Comparison of ENCODE assay signal across 8 cellular contexts in the genomic region with DNA sequence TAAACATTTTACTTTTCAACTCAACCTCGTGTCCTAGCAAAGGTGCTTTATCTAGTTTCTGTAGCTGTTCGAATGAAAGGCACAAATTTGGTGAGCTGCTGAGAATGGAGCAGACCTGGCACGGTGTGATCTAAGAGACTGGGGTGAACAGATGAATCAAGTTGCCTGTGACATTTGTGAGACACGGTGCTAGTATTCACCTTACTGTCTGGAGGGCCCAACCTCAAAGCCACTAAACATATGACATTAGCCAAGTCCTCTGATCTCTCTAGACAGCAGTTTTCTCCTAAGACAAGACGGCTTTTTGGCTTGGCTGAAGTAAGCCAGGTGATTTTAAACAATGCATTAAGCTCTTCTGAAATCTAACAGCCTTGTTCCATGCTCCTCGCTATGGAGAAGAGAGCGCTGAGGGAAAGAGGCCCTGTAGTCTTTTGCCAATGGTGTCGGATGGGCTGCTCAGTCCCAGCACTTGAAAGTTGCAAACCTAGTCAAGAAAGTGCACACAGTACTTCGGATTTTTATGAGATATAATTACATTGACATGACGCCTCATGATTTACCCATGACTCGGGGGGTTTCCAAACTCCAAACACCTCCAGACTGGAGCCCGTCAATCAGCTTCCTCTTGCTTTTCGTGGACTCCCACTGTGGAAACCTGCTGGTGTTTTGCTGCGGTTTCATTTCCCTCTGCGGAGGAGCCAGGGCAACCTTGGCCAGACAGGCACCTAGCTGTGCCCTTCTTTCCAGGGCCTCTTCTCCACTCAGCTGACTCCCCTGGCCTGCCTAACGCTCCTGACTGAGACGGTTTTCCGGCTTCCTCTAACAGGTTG. TPM values are rescaled to one million over a fixed set of nuclear protein-coding genes. Genes with fewer than 3 reads are reported as not detected.
DNase-seq lines count a peak whose midpoint lies in the region; ATAC-seq and TF ChIP-seq lines count a peak whose summit lies in the region.

No MANE protein-coding gene starts in this region.

- peaks cover 17% of the 10 kb centered on the region for H3K36me3 Mint-ChIP-seq in activated CD4-positive, alpha-beta memory T cell treated with anti-CD3 and anti-CD28 coated beads, Interleukin-2, amount 10 ng/mL, durations not matched to agents 7 days and 5 days (ENCODE audit: low read depth)
- H3K36me3 Mint-ChIP-seq in glutamatergic neuron (ENCODE audit: unreplicated experiment) = no peaks in the 10 kb centered on the region

- TF ChIP-seq CTCF in glutamatergic neuron (IDR thresholded peaks at IDR 0.05; ENCODE audit: partially characterized antibody, unreplicated experiment) = no peak

- H3K9me3 ChIP-seq in skeletal muscle satellite cell (replicated peaks; ENCODE audit: low read length) = no peaks in the 10 kb centered on the region

- peaks cover 33% of the 10 kb centered on the region for H3K4me1 Mint-ChIP-seq in activated CD4-positive, alpha-beta memory T cell treated with anti-CD3 and anti-CD28 coated beads, Interleukin-2, amount 10 ng/mL, durations not matched to agents 7 days and 5 days
- H3K4me1 Mint-ChIP-seq in glutamatergic neuron (ENCODE audit: low read depth, unreplicated experiment) = peaks cover 7% of the 10 kb centered on the region

- POLR2A ChIA-PET in activated CD4-positive, alpha-beta memory T cell treated with anti-CD3 and anti-CD28 coated beads, Interleukin-2, amount 10 ng/mL, durations not matched to agents 7 days and 5 days (lab: Charles Lee) = interaction anchor here (0.6 to 4.6 kb wide), 12 partner anchors 12 to 287 kb away, joined by 3 to 25 read pairs (median 4); partner anchors contain the start of gene AXDND1

- DNase-seq in DMS53 (lab: John Stamatoyannopoulos, UW) (peak; percentile 54), DMS53 treated with DMSO at 0.1 percent for 48 hours (lab: John Stamatoyannopoulos, UW; ENCODE audit: unreplicated experiment) (no peak), glutamatergic neuron (no peak)
- no peak for DNase-seq in activated CD4-positive, alpha-beta memory T cell treated with anti-CD3 and anti-CD28 coated beads, Interleukin-2, amount 10 ng/mL, durations not matched to agents 7 days and 5 days

- peak overlapping the region; percentile 90 for H3K27ac Mint-ChIP-seq in activated CD4-positive, alpha-beta memory T cell treated with anti-CD3 and anti-CD28 coated beads, Interleukin-2, amount 10 ng/mL, durations not matched to agents 7 days and 5 days
- H3K27ac Mint-ChIP-seq in glutamatergic neuron (ENCODE audit: unreplicated experiment) = no peak overlapping the region

- no peaks in the 10 kb centered on the region for H3K27me3 ChIP-seq in skeletal muscle satellite cell (ENCODE audit: control insufficient read depth, insufficient read depth, low read length)

- peaks cover 8% of the 10 kb centered on the region for H3K36me3 ChIP-seq in skeletal muscle satellite cell (ENCODE audit: insufficient read depth, low read length)

- CTCF ChIA-PET in activated CD4-positive, alpha-beta memory T cell treated with anti-CD3 and anti-CD28 coated beads, Interleukin-2, amount 10 ng/mL, durations not matched to agents 7 days and 5 days (lab: Charles Lee) = interaction anchor here (0.7 to 3.7 kb wide), 12 partner anchors 22 to 734 kb away, joined by 3 to 37 read pairs (median 4); partner anchors contain the start of genes AXDND1 and SOAT1

- peak overlapping the region; percentile 98 for H3K4me3 Mint-ChIP-seq in activated CD4-positive, alpha-beta memory T cell treated with anti-CD3 and anti-CD28 coated beads, Interleukin-2, amount 10 ng/mL, durations not matched to agents 7 days and 5 days
- peak overlapping the region; percentile 79 for H3K4me3 Mint-ChIP-seq in glutamatergic neuron (ENCODE audit: unreplicated experiment)

- H3K27me3 Mint-ChIP-seq in activated CD4-positive, alpha-beta memory T cell treated with anti-CD3 and anti-CD28 coated beads, Interleukin-2, amount 10 ng/mL, durations not matched to agents 7 days and 5 days = no peaks in the 10 kb centered on the region
- peaks cover 1% of the 10 kb centered on the region for H3K27me3 Mint-ChIP-seq in glutamatergic neuron (ENCODE audit: unreplicated experiment)

- no peaks in the 10 kb centered on the region for H3K9me3 Mint-ChIP-seq in activated CD4-positive, alpha-beta memory T cell treated with anti-CD3 and anti-CD28 coated beads, Interleukin-2, amount 10 ng/mL, durations not matched to agents 7 days and 5 days
- peaks cover 6% of the 10 kb centered on the region for H3K9me3 Mint-ChIP-seq in glutamatergic neuron (ENCODE audit: unreplicated experiment)

- peaks cover 28% of the 10 kb centered on the region for H3K4me1 ChIP-seq in skeletal muscle satellite cell (ENCODE audit: control insufficient read depth, insufficient read depth, low read length)

- H3K9ac ChIP-seq in skeletal muscle satellite cell (ENCODE audit: low read depth, low read length) = peak overlapping the region; percentile 89

- H3K4me3 ChIP-seq in skeletal muscle satellite cell (ENCODE audit: low read length) = peak overlapping the region; percentile 85

- ATAC-seq in HG03460 (IDR thresholded peaks at IDR 0.05; ENCODE audit: unreplicated experiment) (peak; percentile 3), HG03039 (IDR thresholded peaks at IDR 0.05; ENCODE audit: unreplicated experiment) (no peak), HG03097 (IDR thresholded peaks at IDR 0.05; ENCODE audit: low FRiP score, unreplicated experiment) (no peak)

- H3K4me2 ChIP-seq in skeletal muscle satellite cell (ENCODE audit: low read length) = peak overlapping the region; percentile 89

RNA-seq across cellular contexts. Expression of gene TOR3A, which starts 0.8 kb away (rescaled TPM):
- 10 to 100 TPM; 47.1 to 51.5 TPM for total RNA-seq in activated CD4-positive, alpha-beta memory T cell treated with anti-CD3 and anti-CD28 coated beads, Interleukin-2, amount 10 ng/mL, durations not matched to agents 7 days and 5 days
- total RNA-seq in glutamatergic neuron (ENCODE audit: unreplicated experiment) = 8.2 TPM
- total RNA-seq in skeletal muscle satellite cell (2012; rRNA removed) = 25.6 and 31.7 TPM in 2 replicates

RNA-seq across cellular contexts. Expression of gene FAM20B, which starts 55.4 kb away (rescaled TPM):
- total RNA-seq in activated CD4-positive, alpha-beta memory T cell treated with anti-CD3 and anti-CD28 coated beads, Interleukin-2, amount 10 ng/mL, durations not matched to agents 7 days and 5 days = 10 to 100 TPM; 25.5 to 27.2 TPM
- total RNA-seq in glutamatergic neuron (ENCODE audit: unreplicated experiment) = 39.3 TPM
- total RNA-seq in skeletal muscle satellite cell (2012; rRNA removed) = 32.1 and 33.5 TPM in 2 replicates
